12 cellular contexts compared by ENCODE assay signal in genomic region chr14:99127651-99128167, GRCh38.
DNase-seq lines count a peak whose midpoint lies in the region; ATAC-seq and TF ChIP-seq lines count a peak whose summit lies in the region.
"Had no signal": no experiment of that assay in that cellular context is flagged by ENCODE, and none has a peak within 500 bp of the region (broad histone marks: within the 10 kb centered on the region; RNA-seq: fewer than 3 reads in every experiment).

No MANE protein-coding gene starts in this region.

- ATAC-seq in GM21360 (IDR thresholded peaks at IDR 0.05; ENCODE audit: unreplicated experiment) (no peak), GM21447 (IDR thresholded peaks at IDR 0.05; ENCODE audit: unreplicated experiment) (no peak)
- ATAC-seq: SK-N-SH treated with all-trans-retinoic acid at 6 μM for 48 hours; stimulated activated naive CD8-positive, alpha-beta T cell treated with anti-CD3 and anti-CD28 coated beads, Interleukin-15, Interleukin-2, amounts not matched to agents 100 U/mL and 50 U/mL, for 24 hours had no signal

- no peaks in the 10 kb centered on the region for H3K36me3 ChIP-seq in brain microvascular endothelial cell (replicated peaks)

- CTCF ChIA-PET in RWPE1 (lab: Yijun Ruan, JAX) = no interaction called here

- TF ChIP-seq CTCF in RWPE1 (conservative IDR thresholded peaks at IDR 0.05; ENCODE audit: low read depth) (no peak), brain microvascular endothelial cell (IDR thresholded peaks at IDR 0.05; ENCODE audit: low read depth, low read length, missing control alignments) (no peak)

- in situ Hi-C loops in brain microvascular endothelial cell (cut with HindIII; ENCODE audit: low pct_ligation_motif_present, low sequenced_read_pairs) = no loop called here

- POLR2A ChIA-PET in RWPE1 (lab: Yijun Ruan, JAX; ENCODE audit: low non-redundant PET) = no interaction called here

- H3K4me3 ChIP-seq in brain microvascular endothelial cell (ENCODE audit: low read depth, low read length) = no peak overlapping the region
- H3K4me3 ChIP-seq: dorsolateral prefrontal cortex had no signal

- peak; percentile 34 for DNase-seq in ELF-1 (ENCODE audit: low read depth, low spot score)
- peak; percentile 82 for DNase-seq in RWPE1 (ENCODE audit: low spot score)
- DNase-seq in fibroblast of the conjunctiva (ENCODE audit: low read depth) = peak; percentile 14
- DNase-seq in renal cortical epithelial cell (ENCODE audit: low read depth) = peak; percentile 26
- DNase-seq in AG08395 (ENCODE audit: low spot score) = no peak
- no peak for DNase-seq in brain microvascular endothelial cell
- DNase-seq: stimulated activated naive CD8-positive, alpha-beta T cell treated with anti-CD3 and anti-CD28 coated beads, Interleukin-15, Interleukin-2, amounts not matched to agents 100 U/mL and 50 U/mL, for 24 hours had no signal

- H3K27ac ChIP-seq in RWPE1 (peak overlapping the region; percentile 72), brain microvascular endothelial cell (no peak overlapping the region)
- H3K27ac ChIP-seq: dorsolateral prefrontal cortex, VCaP had no signal

- no peaks in the 10 kb centered on the region for H3K27me3 ChIP-seq in brain microvascular endothelial cell (replicated peaks)

Comparison
In these comparisons a context has a peak if more than half of its experiments do, and no peak if none do; other contexts are left out.
1. DNase-seq: peak in ELF-1 (single experiment), RWPE1 (single experiment), fibroblast of the conjunctiva (single experiment) and renal cortical epithelial cell (single experiment); none in AG08395 (single experiment) and brain microvascular endothelial cell (single experiment).